In the genomic region with DNA sequence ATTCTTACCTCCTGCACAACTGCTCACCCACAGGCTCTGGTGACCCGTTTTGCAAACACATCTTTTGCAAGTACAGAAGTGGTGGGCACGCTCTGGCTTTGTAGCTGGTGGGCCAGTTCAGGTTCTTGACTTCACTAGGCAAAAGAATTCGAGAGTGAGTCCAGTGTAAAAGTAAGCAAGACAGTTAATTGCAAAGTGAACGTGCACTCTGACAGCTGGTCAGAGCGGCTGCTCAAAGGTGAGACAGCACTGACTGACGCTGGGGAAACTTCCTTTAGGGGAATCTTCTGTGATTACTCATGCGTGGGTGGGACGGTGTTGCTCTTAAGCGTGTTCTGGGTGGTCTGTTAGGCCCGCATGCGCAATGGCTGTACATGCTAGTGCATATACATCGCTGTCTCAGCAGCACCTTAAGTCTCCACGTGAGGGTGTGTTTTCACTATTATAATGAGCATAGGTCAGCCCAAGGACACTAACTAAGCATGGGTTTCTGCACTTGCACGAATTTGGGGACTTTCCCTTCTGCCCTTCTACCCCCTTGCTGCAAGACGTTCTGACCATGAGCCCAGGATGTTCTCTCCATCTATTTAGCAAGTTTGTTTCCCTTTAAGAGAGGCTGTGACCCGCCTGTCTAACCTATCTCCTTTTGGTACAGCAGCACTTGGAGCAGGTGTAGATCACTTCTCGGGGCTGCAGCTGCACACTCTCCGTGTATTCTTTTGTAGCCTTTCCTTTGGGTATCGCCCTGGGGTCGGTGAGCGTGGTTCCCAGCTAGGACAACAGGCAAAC, we compare ENCODE assay signal across 1 cellular context.
TF ChIP-seq lines count a peak whose summit lies in the region.

No MANE protein-coding gene starts in this region.

TF ChIP-seq in K562, 482 proteins besides CTCF, POLR2A, EP300 and RAD21:
- TF ChIP-seq, protein P1, sequence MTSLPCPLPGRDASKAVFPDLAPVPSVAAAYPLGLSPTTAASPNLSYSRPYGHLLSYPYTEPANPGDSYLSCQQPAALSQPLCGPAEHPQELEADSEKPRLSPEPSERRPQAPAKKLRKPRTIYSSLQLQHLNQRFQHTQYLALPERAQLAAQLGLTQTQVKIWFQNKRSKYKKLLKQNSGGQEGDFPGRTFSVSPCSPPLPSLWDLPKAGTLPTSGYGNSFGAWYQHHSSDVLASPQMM (CRISPR knock-in tag; IDR thresholded peaks at IDR 0.05), result no peak
- TF ChIP-seq POLR2H (tag; IDR thresholded peaks at IDR 0.05; ENCODE audit: low read depth) (no peak), EGR1 (conservative IDR thresholded peaks at IDR 0.05) (peak; percentile 82), YY1 (IDR thresholded peaks at IDR 0.05; ENCODE audit: borderline replicate concordance in 1 of 3, control insufficient read depth in 1 of 3, extremely low read depth in 1 of 3, insufficient read depth in 3 of 3, insufficient read length in 1 of 3, insufficient replicate concordance in 2 of 3, low read depth in 1 of 3, low read length in 2 of 3) (no peak), NRF1 (conservative IDR thresholded peaks at IDR 0.05 in 1 of 2, IDR thresholded peaks at IDR 0.05 in 1 of 2) (peak; percentile 89 to 91), ZNF263 (CRISPR knock-in tag; IDR thresholded peaks at IDR 0.05; ENCODE audit: borderline replicate concordance) (no peak), SIRT6 (IDR thresholded peaks at IDR 0.05; ENCODE audit: low read depth, low read length) (no peak), ESRRA (IDR thresholded peaks at IDR 0.05; ENCODE audit: borderline replicate concordance, low read depth) (peak; percentile 95)
- TF ChIP-seq, protein P2, sequence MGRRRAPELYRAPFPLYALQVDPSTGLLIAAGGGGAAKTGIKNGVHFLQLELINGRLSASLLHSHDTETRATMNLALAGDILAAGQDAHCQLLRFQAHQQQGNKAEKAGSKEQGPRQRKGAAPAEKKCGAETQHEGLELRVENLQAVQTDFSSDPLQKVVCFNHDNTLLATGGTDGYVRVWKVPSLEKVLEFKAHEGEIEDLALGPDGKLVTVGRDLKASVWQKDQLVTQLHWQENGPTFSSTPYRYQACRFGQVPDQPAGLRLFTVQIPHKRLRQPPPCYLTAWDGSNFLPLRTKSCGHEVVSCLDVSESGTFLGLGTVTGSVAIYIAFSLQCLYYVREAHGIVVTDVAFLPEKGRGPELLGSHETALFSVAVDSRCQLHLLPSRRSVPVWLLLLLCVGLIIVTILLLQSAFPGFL (CRISPR knock-in tag; IDR thresholded peaks at IDR 0.05), result no peak
- TF ChIP-seq, protein P3, sequence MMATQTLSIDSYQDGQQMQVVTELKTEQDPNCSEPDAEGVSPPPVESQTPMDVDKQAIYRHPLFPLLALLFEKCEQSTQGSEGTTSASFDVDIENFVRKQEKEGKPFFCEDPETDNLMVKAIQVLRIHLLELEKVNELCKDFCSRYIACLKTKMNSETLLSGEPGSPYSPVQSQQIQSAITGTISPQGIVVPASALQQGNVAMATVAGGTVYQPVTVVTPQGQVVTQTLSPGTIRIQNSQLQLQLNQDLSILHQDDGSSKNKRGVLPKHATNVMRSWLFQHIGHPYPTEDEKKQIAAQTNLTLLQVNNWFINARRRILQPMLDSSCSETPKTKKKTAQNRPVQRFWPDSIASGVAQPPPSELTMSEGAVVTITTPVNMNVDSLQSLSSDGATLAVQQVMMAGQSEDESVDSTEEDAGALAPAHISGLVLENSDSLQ (IDR thresholded peaks at IDR 0.05), result 0 out of 2 replicates have a peak, but pooled peaks have one; percentile 38
